In the genomic region with DNA sequence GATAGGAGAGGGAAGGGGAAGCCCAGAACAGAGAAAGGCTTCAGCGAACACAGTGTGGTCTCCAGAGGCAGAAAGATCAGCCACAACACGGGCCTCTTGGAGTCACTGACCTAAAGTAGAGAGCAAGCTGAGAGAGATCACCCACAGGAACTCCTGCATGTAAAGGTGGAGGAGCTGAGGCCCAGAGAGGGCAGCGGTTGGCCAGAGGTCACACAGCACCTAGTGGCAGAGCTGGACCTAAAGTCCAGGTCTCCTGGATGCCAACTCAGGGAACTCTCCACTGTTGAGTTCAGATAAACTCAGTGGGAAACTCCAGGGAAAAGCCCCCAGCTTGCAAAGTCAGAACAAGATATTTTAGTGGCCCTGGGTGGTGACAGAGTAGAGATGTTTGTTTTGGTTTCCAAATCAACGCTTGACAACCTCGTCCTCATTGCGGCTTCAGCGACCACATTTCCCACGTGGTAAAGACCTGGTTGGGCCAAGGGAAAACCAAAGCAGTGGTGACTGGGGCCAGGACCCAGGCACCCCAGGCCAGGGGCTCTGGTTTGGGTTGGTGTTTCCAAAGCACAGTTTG, we compare ENCODE assay signal across 8 cellular contexts. TPM values are rescaled to one million over a fixed set of nuclear protein-coding genes. Genes with fewer than 3 reads are reported as not detected.
A peak's percentile ranks its signal among the peaks of the same experiment; 100 is the strongest.
DNase-seq lines count a peak whose midpoint lies in the region; ATAC-seq, FAIRE-seq and TF ChIP-seq lines count a peak whose summit lies in the region.

No MANE protein-coding gene starts in this region.

- peak overlapping the region; percentile 79 to 97 for H3K4me3 Mint-ChIP-seq in activated T-cell treated with anti-CD3 and anti-CD28 coated beads, Interleukin-2, amount 50 U/mL, for 72 hours

- peak overlapping the region; percentile 95 for H3K27ac Mint-ChIP-seq in activated T-cell treated with anti-CD3 and anti-CD28 coated beads, Interleukin-2, amount 50 U/mL, for 72 hours

- H4K20me1 ChIP-seq in MM.1S (ENCODE audit: insufficient read depth, low read length) (no peaks in the 10 kb centered on the region), HepG2 (ENCODE audit: insufficient read depth, low read length) (peaks cover 19% of the 10 kb centered on the region)

- no peaks in the 10 kb centered on the region for H3K9me3 ChIP-seq in MM.1S (replicated peaks; ENCODE audit: insufficient read depth, low read length)
- no peaks in the 10 kb centered on the region for H3K9me3 ChIP-seq in HepG2 (ENCODE audit: low read length)

- H3K9ac ChIP-seq in MM.1S (ENCODE audit: low read length) (peak overlapping the region; percentile 71), HepG2 (ENCODE audit: insufficient read depth, low read depth, low read length) (peak overlapping the region; percentile 71; the same call in 1 of the 2 replicates)

- H3K4me2 ChIP-seq in MM.1S (ENCODE audit: low read depth, low read length) (peak overlapping the region; percentile 82), HepG2 (ENCODE audit: low read depth, low read length) (peak overlapping the region; percentile 98)

- no peak for TF ChIP-seq RAD21 in HepG2 (CRISPR knock-in tag; IDR thresholded peaks at IDR 0.05)

- H3K79me2 ChIP-seq in MM.1S (ENCODE audit: low read length) = peaks cover 83% of the 10 kb centered on the region
- peaks cover 79% of the 10 kb centered on the region for H3K79me2 ChIP-seq in HepG2 (ENCODE audit: insufficient read depth, low read length)

- peaks cover 6 to 18% of the 10 kb centered on the region in 2 donors for H3K36me3 Mint-ChIP-seq in activated T-cell treated with anti-CD3 and anti-CD28 coated beads, Interleukin-2, amount 50 U/mL, for 72 hours (ENCODE audit: insufficient read depth in 2 of 2)

- H3K27me3 ChIP-seq in MM.1S (replicated peaks; ENCODE audit: insufficient read depth, low read length) (no peaks in the 10 kb centered on the region), HepG2 (ENCODE audit: control insufficient read depth in 1 of 2, insufficient read depth in 2 of 2, low read length in 2 of 2) (no peaks in the 10 kb centered on the region)

- 55% methylated on average over 8 of the region's 8 CpGs for WGBS in HepG2 (ENCODE audit: low lambda C conversion rate)

- H2AFZ ChIP-seq in MM.1S (ENCODE audit: low read length) (no peak overlapping the region), HepG2 (ENCODE audit: low read length) (no peak overlapping the region)

- CTCF ChIA-PET in HepG2 (lab: Yijun Ruan, JAX; ENCODE audit: low intra/inter-chr PET ratio, low total read pairs) = interaction anchor here (1.1 kb wide), 1 partner anchor 39 kb away, joined by 3 read pairs; no protein-coding TSS in a partner anchor

- DNase-seq in MM.1S (peak; percentile 78), HepG2 (ENCODE audit: low spot score) (no peak), C1 segment of cervical spinal cord (lab: John Stamatoyannopoulos, UW) (no peak), erythroblast (lab: John Stamatoyannopoulos, UW) (no peak), DMS53 (lab: John Stamatoyannopoulos, UW) (no peak)
- peak; percentile 92 to 93 for DNase-seq in activated T-cell treated with anti-CD3 and anti-CD28 coated beads, Interleukin-2, amount 50 U/mL, for 72 hours
- DNase-seq in stimulated activated CD8-positive, alpha-beta memory T cell treated with anti-CD3 and anti-CD28 coated beads, Interleukin-4, amount 100 ng/mL, for 48 hours = peak; percentile 92

- POLR2A ChIA-PET in HepG2 (lab: Yijun Ruan, JAX) = interaction anchor here (0.7 to 1.4 kb wide), 3 partner anchors 94 to 118 kb away, joined by 3 read pairs; no protein-coding TSS in a partner anchor

- H3K4me1 ChIP-seq in MM.1S (ENCODE audit: low read length) (peaks cover 48% of the 10 kb centered on the region), HepG2 (ENCODE audit: insufficient read depth, low read length) (peaks cover 82% of the 10 kb centered on the region)

- ATAC-seq in GM21515 (IDR thresholded peaks at IDR 0.05; ENCODE audit: unreplicated experiment) (peak; percentile 24), HepG2 (no peak)
- peak; percentile 54 to 63 for ATAC-seq in activated T-cell treated with anti-CD3 and anti-CD28 coated beads, Interleukin-2, amount 50 U/mL, for 72 hours (replicated peaks in 1 of 2)

- H3K4me3 ChIP-seq in MM.1S (ENCODE audit: low read length) (peak overlapping the region; percentile 51), HepG2 (replicated peaks in 1 of 3; ENCODE audit: insufficient read depth in 1 of 3, low read depth in 2 of 3, low read length in 3 of 3) (no peak overlapping the region; a peak in 1 of 6 replicates)

- no peaks in the 10 kb centered on the region for H3K9me2 ChIP-seq in MM.1S (replicated peaks; ENCODE audit: insufficient read depth, low read length)

- H3K36me3 ChIP-seq in MM.1S (replicated peaks; ENCODE audit: insufficient read depth, low read length) (no peaks in the 10 kb centered on the region), HepG2 (replicated peaks in 1 of 2; ENCODE audit: control insufficient read depth in 1 of 2, insufficient read depth in 2 of 2, low read length in 2 of 2) (no peaks in the 10 kb centered on the region)

- H3K27ac ChIP-seq in MM.1S (ENCODE audit: low read length) (peak overlapping the region; percentile 94), HepG2 (ENCODE audit: extremely low read length, insufficient read depth, low read length) (peak overlapping the region; percentile 17)

- H3K9me3 Mint-ChIP-seq in activated T-cell treated with anti-CD3 and anti-CD28 coated beads, Interleukin-2, amount 50 U/mL, for 72 hours = no peaks in the 10 kb centered on the region

- FAIRE-seq in HepG2 (lab: Jason Lieb, UNC) = no peak

- intact Hi-C loops in HepG2 (cut with micrococcal nuclease; ENCODE audit: unreplicated experiment) = loop anchor here (2.0 kb wide), 1 partner anchor 45 kb away; no protein-coding TSS in a partner anchor

- peaks cover 22% of the 10 kb centered on the region; the same call in 1 of the 2 replicates for H3F3A ChIP-seq in MM.1S (ENCODE audit: insufficient read depth, low read length)

- no peak for TF ChIP-seq EP300 in HepG2 (IDR thresholded peaks at IDR 0.05; ENCODE audit: low read depth in 2 of 2, low read length in 2 of 2)
- no peak for TF ChIP-seq EP300 in HepG2 (CRISPR knock-in tag; IDR thresholded peaks at IDR 0.05; ENCODE audit: borderline replicate concordance)

- no peaks in the 10 kb centered on the region for H3K27me3 Mint-ChIP-seq in activated T-cell treated with anti-CD3 and anti-CD28 coated beads, Interleukin-2, amount 50 U/mL, for 72 hours (ENCODE audit: low read depth)

- TF ChIP-seq POLR2A in HepG2 (IDR thresholded peaks at IDR 0.05; ENCODE audit: insufficient read depth in 1 of 2, low read depth in 2 of 2, low read length in 2 of 2) (no peak), erythroblast (IDR thresholded peaks at IDR 0.05; ENCODE audit: low read length) (no peak)

- no TSS peak for BruUV-seq in HepG2 (replicated peaks; lab: Mats Ljungman, UMichigan)

- in situ Hi-C loops in HepG2 (cut with HindIII; ENCODE audit: extremely low pct_ligation_motif_present, low pct_unique_long_range_greater_than_20kb) = no loop called here

- H3K4me1 Mint-ChIP-seq in activated T-cell treated with anti-CD3 and anti-CD28 coated beads, Interleukin-2, amount 50 U/mL, for 72 hours (ENCODE audit: low read depth) = peaks cover 82% of the 10 kb centered on the region

- TF ChIP-seq CTCF in MM.1S (IDR thresholded peaks at IDR 0.05; ENCODE audit: low read length) = no peak
- TF ChIP-seq CTCF in HepG2 (CRISPR knock-in tag; IDR thresholded peaks at IDR 0.05) = no peak

RNA-seq across cellular contexts. Expression of gene IFFO2, which starts 4.6 kb away (rescaled TPM):
- total RNA-seq in activated T-cell treated with anti-CD3 and anti-CD28 coated beads, Interleukin-2, amount 50 U/mL, for 72 hours = 10 to 100 TPM; 69.2 to 79.1 TPM
- 16.3 and 16.7 TPM in 2 replicates for total RNA-seq in HepG2 (2016; rRNA removed; fragmentation: Illumina TruSeq; extraction: Trizol)
- 1.4 and 1.9 TPM in 2 replicates for total RNA-seq in HepG2 (2016; cell fraction: cytosol; rRNA removed; fragmentation: Illumina TruSeq; extraction: Trizol; ENCODE audit: low read depth)
- 12.2 and 17.7 TPM in 2 replicates for total RNA-seq in HepG2 (2016; cell fraction: insoluble cytoplasmic fraction; rRNA removed; fragmentation: Illumina TruSeq; extraction: Trizol)
- 3.8 and 4.9 TPM in 2 replicates for total RNA-seq in HepG2 (2016; cell fraction: membrane; rRNA removed; fragmentation: Illumina TruSeq; extraction: Trizol)
- total RNA-seq in HepG2 (2016; cell fraction: nucleus; rRNA removed; fragmentation: Illumina TruSeq; extraction: Trizol) = 10.0 and 11.1 TPM in 2 replicates
- 6.9 and 7.3 TPM in 2 replicates for polyA plus RNA-seq in HepG2 (2011; rRNA removed)
- polyA plus RNA-seq in HepG2 (2011; cell fraction: cytosol; rRNA removed) = 8.4 and 12.3 TPM in 2 replicates
- 21.1 and 21.8 TPM in 2 replicates for polyA plus RNA-seq in HepG2 (2011; cell fraction: nucleus; rRNA removed)
- 5.7 and 8.6 TPM in 2 replicates for polyA plus RNA-seq in HepG2 (2012)
- 0.47 and 1.00 TPM in 2 replicates for polyA plus RNA-seq in HepG2 (2016; cell fraction: cytosol; fragmentation: Illumina TruSeq; extraction: Trizol; ENCODE audit: low read depth)
- 9.4 and 11.8 TPM in 2 replicates for polyA plus RNA-seq in HepG2 (2016; cell fraction: insoluble cytoplasmic fraction; fragmentation: Illumina TruSeq; extraction: Trizol; ENCODE audit: low read depth)
- polyA plus RNA-seq in HepG2 (2016; cell fraction: membrane; fragmentation: Illumina TruSeq; extraction: Trizol; ENCODE audit: low read depth) = 1.5 and 1.6 TPM in 2 replicates
- 13.9 and 14.1 TPM in 2 replicates for polyA plus RNA-seq in HepG2 (2016; cell fraction: nucleus; fragmentation: Illumina TruSeq; extraction: Trizol; ENCODE audit: insufficient read depth, low read depth)
- 2.4 and 21.3 TPM in 2 replicates for polyA minus RNA-seq in HepG2 (2011; rRNA and poly(A)+ RNA removed; ENCODE audit: low replicate concordance)
- polyA minus RNA-seq in HepG2 (2011; cell fraction: cytosol; rRNA and poly(A)+ RNA removed) = 10.2 and 10.5 TPM in 2 replicates
- polyA minus RNA-seq in HepG2 (2011; cell fraction: nucleus; rRNA and poly(A)+ RNA removed) = 4.0 and 6.3 TPM in 2 replicates

RNA-seq across cellular contexts. Expression of gene ALDH4A1, which starts 49.5 kb away (rescaled TPM):
- total RNA-seq in activated T-cell treated with anti-CD3 and anti-CD28 coated beads, Interleukin-2, amount 50 U/mL, for 72 hours = 10 to 100 TPM in 1 of 2 donors, 1 to 10 TPM in 1; 8.1 to 13.1 TPM
- 58.5 and 76.4 TPM in 2 replicates for total RNA-seq in HepG2 (2016; rRNA removed; fragmentation: Illumina TruSeq; extraction: Trizol)
- total RNA-seq in HepG2 (2016; cell fraction: cytosol; rRNA removed; fragmentation: Illumina TruSeq; extraction: Trizol; ENCODE audit: low read depth) = 7.2 and 7.7 TPM in 2 replicates
- 53.0 and 79.3 TPM in 2 replicates for total RNA-seq in HepG2 (2016; cell fraction: insoluble cytoplasmic fraction; rRNA removed; fragmentation: Illumina TruSeq; extraction: Trizol)
- 22.0 and 22.8 TPM in 2 replicates for total RNA-seq in HepG2 (2016; cell fraction: membrane; rRNA removed; fragmentation: Illumina TruSeq; extraction: Trizol)
- 52.1 and 60.8 TPM in 2 replicates for total RNA-seq in HepG2 (2016; cell fraction: nucleus; rRNA removed; fragmentation: Illumina TruSeq; extraction: Trizol)
- 229 and 240 TPM in 2 replicates for polyA plus RNA-seq in HepG2 (2011; rRNA removed)
- polyA plus RNA-seq in HepG2 (2011; cell fraction: cytosol; rRNA removed) = 210 and 362 TPM in 2 replicates
- 328 and 432 TPM in 2 replicates for polyA plus RNA-seq in HepG2 (2011; cell fraction: nucleus; rRNA removed)
- polyA plus RNA-seq in HepG2 (2012) = 87.2 and 88.3 TPM in 2 replicates
- 7.1 and 8.1 TPM in 2 replicates for polyA plus RNA-seq in HepG2 (2016; cell fraction: cytosol; fragmentation: Illumina TruSeq; extraction: Trizol; ENCODE audit: low read depth)
- 53.0 and 59.0 TPM in 2 replicates for polyA plus RNA-seq in HepG2 (2016; cell fraction: insoluble cytoplasmic fraction; fragmentation: Illumina TruSeq; extraction: Trizol; ENCODE audit: low read depth)
- polyA plus RNA-seq in HepG2 (2016; cell fraction: membrane; fragmentation: Illumina TruSeq; extraction: Trizol; ENCODE audit: low read depth) = 16.0 and 17.1 TPM in 2 replicates
- polyA plus RNA-seq in HepG2 (2016; cell fraction: nucleus; fragmentation: Illumina TruSeq; extraction: Trizol; ENCODE audit: insufficient read depth, low read depth) = 91.4 and 94.6 TPM in 2 replicates
- polyA minus RNA-seq in HepG2 (2011; rRNA and poly(A)+ RNA removed; ENCODE audit: low replicate concordance) = 12.3 and 373 TPM in 2 replicates
- polyA minus RNA-seq in HepG2 (2011; cell fraction: cytosol; rRNA and poly(A)+ RNA removed) = 140 and 148 TPM in 2 replicates
- polyA minus RNA-seq in HepG2 (2011; cell fraction: nucleus; rRNA and poly(A)+ RNA removed) = 129 and 138 TPM in 2 replicates

Comparison
In these comparisons a context has a peak if more than half of its experiments do, and no peak if none do; other contexts are left out.
1. DNase-seq: peak in MM.1S (single experiment), activated T-cell treated with anti-CD3 and anti-CD28 coated beads, Interleukin-2, amount 50 U/mL, for 72 hours (2 of 2) and stimulated activated CD8-positive, alpha-beta memory T cell treated with anti-CD3 and anti-CD28 coated beads, Interleukin-4, amount 100 ng/mL, for 48 hours (single experiment); none in HepG2 (single experiment), C1 segment of cervical spinal cord (0 of 14), erythroblast (0 of 2) and DMS53 (single experiment).